In genomic region chr10:129613377-129613980, GRCh38 we compare ENCODE assay signal across 24 cellular contexts.
"Had no signal": no experiment of that assay in that cellular context is flagged by ENCODE, and none has a peak within 500 bp of the region (broad histone marks: within the 10 kb centered on the region; RNA-seq: fewer than 3 reads in every experiment).

No MANE protein-coding gene starts in this region.

- H3K9ac ChIP-seq: parathyroid adenoma had no signal

- H3K36me3 ChIP-seq: gastrocnemius medialis, sigmoid colon, stomach, thyroid gland, vagina had no signal

- H3K4me3 ChIP-seq: dorsolateral prefrontal cortex, gastrocnemius medialis, mucosa of descending colon, sigmoid colon, stomach, thyroid gland, vagina had no signal

- H2AFZ ChIP-seq: parathyroid adenoma had no signal

- ATAC-seq: esophagus mucosa; gastrocnemius medialis; natural killer cell treated with Interleukin-12 subunit alpha and Interleukin-12 subunit beta and Interleukin-15 and Interleukin-18, amount 100 ng/mL, for 72 hours; stimulated activated effector memory CD8-positive, alpha-beta T cell treated with anti-CD3 and anti-CD28 coated beads, Interleukin-12 subunit alpha, Interleukin-12 subunit beta, amount 100 ng/mL, for 72 hours had no signal

- H3K4me1 ChIP-seq: parathyroid adenoma, sigmoid colon, stomach, vagina had no signal

- H3K9me3 Mint-ChIP-seq: natural killer cell treated with Interleukin-12 subunit alpha and Interleukin-12 subunit beta and Interleukin-15 and Interleukin-18, amount 100 ng/mL, for 72 hours had no signal

- H3K4me1 Mint-ChIP-seq: mesothelial cell of epicardium had no signal

- DNase-seq: dorsolateral prefrontal cortex; effector CD4-positive, alpha-beta T cell; foreskin fibroblast; gastrocnemius medialis; kidney; mesenchymal stem cell; mucosa of descending colon; naive B cell; sigmoid colon; stimulated activated CD4-positive, alpha-beta T cell treated with anti-CD3 and anti-CD28 coated beads, Interleukin-2, amount 100 ng/mL, for 24 hours; stimulated activated CD4-positive, alpha-beta T cell treated with anti-CD3 and anti-CD28 coated beads, Interleukin-4, amount 100 ng/mL, for 24 hours; stimulated activated naive CD4-positive, alpha-beta T cell treated with Interleukin-2 at 50 U/mL for 16 hours; stomach; trophoblast cell had no signal

- H3K27me3 ChIP-seq: dorsolateral prefrontal cortex, gastrocnemius medialis, sigmoid colon, stomach, thyroid gland, vagina had no signal

- H3K4me3 Mint-ChIP-seq: mesothelial cell of epicardium; naive B cell; natural killer cell treated with Interleukin-12 subunit alpha and Interleukin-12 subunit beta and Interleukin-15 and Interleukin-18, amount 100 ng/mL, for 72 hours; neural crest cell; stimulated activated effector memory CD8-positive, alpha-beta T cell treated with anti-CD3 and anti-CD28 coated beads, Interleukin-12 subunit alpha, Interleukin-12 subunit beta, amount 100 ng/mL, for 72 hours had no signal

- H3K27ac ChIP-seq: dorsolateral prefrontal cortex, epithelial cell of prostate, parathyroid adenoma, sigmoid colon, stomach, thyroid gland, vagina had no signal

- H3K27me3 Mint-ChIP-seq: naive B cell; natural killer cell treated with Interleukin-12 subunit alpha and Interleukin-12 subunit beta and Interleukin-15 and Interleukin-18, amount 100 ng/mL, for 72 hours; progenitor cell of endocrine pancreas had no signal

- H3K9me3 ChIP-seq: gastrocnemius medialis, mucosa of descending colon, sigmoid colon, stomach, thyroid gland, vagina had no signal

- H3K27ac Mint-ChIP-seq: mesothelial cell of epicardium; naive B cell; natural killer cell treated with Interleukin-12 subunit alpha and Interleukin-12 subunit beta and Interleukin-15 and Interleukin-18, amount 100 ng/mL, for 72 hours; progenitor cell of endocrine pancreas; stimulated activated effector memory CD8-positive, alpha-beta T cell treated with anti-CD3 and anti-CD28 coated beads, Interleukin-12 subunit alpha, Interleukin-12 subunit beta, amount 100 ng/mL, for 72 hours had no signal

- H3K36me3 Mint-ChIP-seq: mesothelial cell of epicardium; natural killer cell treated with Interleukin-12 subunit alpha and Interleukin-12 subunit beta and Interleukin-15 and Interleukin-18, amount 100 ng/mL, for 72 hours had no signal
